Comparison of ENCODE assay signal across 19 cellular contexts in genomic region chr19:35288843-35289355, GRCh38. TPM values are rescaled to one million over a fixed set of nuclear protein-coding genes. Genes with fewer than 3 reads are reported as not detected.
A peak's percentile ranks its signal among the peaks of the same experiment; 100 is the strongest.
DNase-seq lines count a peak whose midpoint lies in the region; ATAC-seq and TF ChIP-seq lines count a peak whose summit lies in the region.
"Had no signal": no experiment of that assay in that cellular context is flagged by ENCODE, and none has a peak within 500 bp of the region (broad histone marks: within the 10 kb centered on the region; RNA-seq: fewer than 3 reads in every experiment).

No MANE protein-coding gene starts in this region.

- H3K4me1 ChIP-seq in HEK293 (ENCODE audit: control insufficient read depth, insufficient read depth, low read length) (peaks cover 8% of the 10 kb centered on the region), MM.1S (ENCODE audit: low read length) (no peaks in the 10 kb centered on the region), osteoblast (ENCODE audit: insufficient read depth, low read length) (no peaks in the 10 kb centered on the region)

- H3K9me3 ChIP-seq in HEK293 (ENCODE audit: control insufficient read depth, insufficient read depth, low read depth, low read length) (no peaks in the 10 kb centered on the region), MM.1S (replicated peaks; ENCODE audit: insufficient read depth, low read length) (no peaks in the 10 kb centered on the region), osteoblast (ENCODE audit: low read depth, low read length) (no peaks in the 10 kb centered on the region)
- H3K9me3 ChIP-seq: BLaER1 treated with 17β-estradiol and CSF1 and Interleukin-3, amounts not matched to agents 10 nM and 100 nM; Caco-2 had no signal

- no peaks in the 10 kb centered on the region for H3K9me2 ChIP-seq in MM.1S (replicated peaks; ENCODE audit: insufficient read depth, low read length)

- H3K36me3 ChIP-seq in HEK293 (ENCODE audit: control insufficient read depth in 2 of 2, insufficient read depth in 1 of 2, low read length in 2 of 2) (no peaks in the 10 kb centered on the region), MM.1S (replicated peaks; ENCODE audit: insufficient read depth, low read length) (no peaks in the 10 kb centered on the region), osteoblast (ENCODE audit: insufficient read depth, low read length) (no peaks in the 10 kb centered on the region)
- H3K36me3 ChIP-seq: BLaER1 treated with 17β-estradiol and CSF1 and Interleukin-3, amounts not matched to agents 10 nM and 100 nM had no signal

- H3F3A ChIP-seq in MM.1S (ENCODE audit: insufficient read depth, low read length), result no peaks in the 10 kb centered on the region

- no peaks in the 10 kb centered on the region for H4K20me1 ChIP-seq in MM.1S (ENCODE audit: insufficient read depth, low read length)
- no peaks in the 10 kb centered on the region for H4K20me1 ChIP-seq in osteoblast (ENCODE audit: insufficient read depth, low read length)
- H4K20me1 ChIP-seq: BLaER1 treated with 17β-estradiol and CSF1 and Interleukin-3, amounts not matched to agents 10 nM and 100 nM had no signal

- H3K27ac ChIP-seq in HEK293 (ENCODE audit: extremely low read depth, low read depth, low read length) (no peak overlapping the region), MM.1S (ENCODE audit: low read length) (no peak overlapping the region), caudate nucleus (ENCODE audit: low read depth, low read length) (peak overlapping the region; percentile 16), osteoblast (ENCODE audit: low read depth, low read length) (no peak overlapping the region)
- H3K27ac ChIP-seq: BLaER1 treated with 17β-estradiol and CSF1 and Interleukin-3, amounts not matched to agents 10 nM and 100 nM; C4-2B had no signal

- peaks cover 57% of the 10 kb centered on the region for H3K27me3 ChIP-seq in MM.1S (replicated peaks; ENCODE audit: insufficient read depth, low read length)
- peaks cover 22% of the 10 kb centered on the region for H3K27me3 ChIP-seq in osteoblast (ENCODE audit: insufficient read depth, low read length)

- H3K79me2 ChIP-seq in MM.1S (ENCODE audit: low read length) (no peaks in the 10 kb centered on the region), osteoblast (ENCODE audit: insufficient read depth, low read length) (no peaks in the 10 kb centered on the region)

- H3K9ac ChIP-seq in MM.1S (ENCODE audit: low read length), result no peak overlapping the region
- H3K9ac ChIP-seq: BLaER1 treated with 17β-estradiol and CSF1 and Interleukin-3, amounts not matched to agents 10 nM and 100 nM had no signal

- no peak overlapping the region for H3K4me2 ChIP-seq in MM.1S (ENCODE audit: low read depth, low read length)
- no peak overlapping the region for H3K4me2 ChIP-seq in osteoblast (ENCODE audit: insufficient read depth, low read length)

- TF ChIP-seq CTCF in HEK293 (tag by site-specific recombination; IDR thresholded peaks at IDR 0.05) (no peak), MM.1S (IDR thresholded peaks at IDR 0.05; ENCODE audit: low read length) (no peak), osteoblast (IDR thresholded peaks at IDR 0.05; ENCODE audit: extremely low read depth, low read depth, low read length) (no peak)

- ATAC-seq in GM19463 (IDR thresholded peaks at IDR 0.05; ENCODE audit: unreplicated experiment), result no peak
- ATAC-seq in HG02610 (IDR thresholded peaks at IDR 0.05; ENCODE audit: unreplicated experiment), result no peak
- ATAC-seq: CD8-positive, alpha-beta T cell had no signal

- DNase-seq in MM.1S (peak; percentile 5), caudate nucleus (lab: John Stamatoyannopoulos, UW) (no peak), osteoblast (ENCODE audit: insufficient read length, low spot score, missing footprints) (peak; percentile 43), NCI-H1092 (lab: John Stamatoyannopoulos, UW) (no peak), ACHN (no peak)
- DNase-seq: 8988T; AML-193; Caco-2; Calu3; CD4-positive, alpha-beta T cell; CD8-positive, alpha-beta T cell; DMS79 treated with DMSO at 0.1 percent for 48 hours; GF-D8 had no signal

- POLR2A ChIA-PET in HEK293 (lab: Yijun Ruan, JAX), result interaction anchor here (0.7 to 4.7 kb wide), 2 partner anchors 9 to 20 kb away, joined by 5 to 17 read pairs; partner anchors contain the start of gene USF2

- H2AFZ ChIP-seq in MM.1S (ENCODE audit: low read length) (no peak overlapping the region), osteoblast (ENCODE audit: low read length) (no peak overlapping the region)

- CTCF ChIA-PET in HEK293 (lab: Yijun Ruan, JAX), result interaction anchor here (0.7 to 1.3 kb wide), 6 partner anchors 19 to 304 kb away, joined by 3 to 8 read pairs (median 5); no protein-coding TSS in a partner anchor

- in situ Hi-C loops in ACHN (cut with HindIII; ENCODE audit: low pct_ligation_motif_present, low pct_unique_long_range_greater_than_20kb, low sequenced_read_pairs), result no loop called here

- no peak overlapping the region for H3K4me3 ChIP-seq in HEK293 (ENCODE audit: low read depth, low read length)
- H3K4me3 ChIP-seq in MM.1S (ENCODE audit: low read length), result no peak overlapping the region
- no peak overlapping the region for H3K4me3 ChIP-seq in osteoblast (ENCODE audit: insufficient read depth, low read length)
- H3K4me3 ChIP-seq: BLaER1 treated with 17β-estradiol and CSF1 and Interleukin-3, amounts not matched to agents 10 nM and 100 nM had no signal

TF ChIP-seq in HEK293, 187 proteins besides CTCF, POLR2A, EP300 and RAD21 (continues in another document):
- TF ChIP-seq ZNF350 (tag by site-specific recombination; IDR thresholded peaks at IDR 0.05) (no peak), ZNF518A (tag by site-specific recombination; conservative IDR thresholded peaks at IDR 0.05; ENCODE audit: low read depth) (no peak), ZNF133 (tag by site-specific recombination; IDR thresholded peaks at IDR 0.05) (no peak), ZNF214 (tag by site-specific recombination; IDR thresholded peaks at IDR 0.05; ENCODE audit: borderline replicate concordance) (no peak), ZNF585B (tag by site-specific recombination; IDR thresholded peaks at IDR 0.05) (peak; percentile 30; the same call in 1 of the 2 replicates), ZNF19 (tag by site-specific recombination; IDR thresholded peaks at IDR 0.05; ENCODE audit: low read depth) (no peak), ZSCAN23 (tag by site-specific recombination; IDR thresholded peaks at IDR 0.05) (no peak), ZNF394 (tag by site-specific recombination; IDR thresholded peaks at IDR 0.05; ENCODE audit: borderline replicate concordance) (no peak), ZNF701 (tag by site-specific recombination; IDR thresholded peaks at IDR 0.05) (no peak), KLF1 (tag by site-specific recombination; IDR thresholded peaks at IDR 0.05) (peak; percentile 70), WT1 (tag by site-specific recombination; IDR thresholded peaks at IDR 0.05) (peak; percentile 56; the same call in 1 of the 2 replicates), KLF9 (tag by site-specific recombination; IDR thresholded peaks at IDR 0.05; ENCODE audit: low read depth) (no peak), KLF10 (tag by site-specific recombination; IDR thresholded peaks at IDR 0.05) (no peak), SCRT1 (tag by site-specific recombination; IDR thresholded peaks at IDR 0.05; ENCODE audit: borderline replicate concordance) (0 out of 2 replicates have a peak, but pooled peaks have one; percentile 61), ZNF580 (tag by site-specific recombination; IDR thresholded peaks at IDR 0.05) (no peak)

RNA-seq across cellular contexts. Expression of gene MAG, which starts 3.1 kb away (rescaled TPM):
- total RNA-seq in osteoblast, result not detected in 2 replicates
- total RNA-seq: A673; Calu3; CD4-positive, alpha-beta T cell; CD8-positive, alpha-beta T cell had no signal

RNA-seq across cellular contexts. Expression of gene HAMP, which starts 6.6 kb away (rescaled TPM):
- not detected in 2 replicates for total RNA-seq in osteoblast
- total RNA-seq: Caco-2 had no signal

RNA-seq across cellular contexts. Expression of gene USF2, which starts 20.1 kb away (rescaled TPM):
- 66.2 and 74.0 TPM in 2 replicates for total RNA-seq in osteoblast

RNA-seq across cellular contexts. Expression of gene CD22, which starts 40.1 kb away (rescaled TPM):
- total RNA-seq in osteoblast, result under 0.01 TPM in 1 of 2 replicates, not detected in the other
- total RNA-seq: A673, Caco-2 had no signal

RNA-seq across cellular contexts. Expression of gene LSR, which starts 40.1 kb away (rescaled TPM):
- 0.29 and 0.36 TPM in 2 replicates for total RNA-seq in osteoblast

Comparison
In these comparisons a context has a peak if more than half of its experiments do, and no peak if none do; other contexts are left out.
1. DNase-seq: peak in MM.1S (single experiment) and osteoblast (single experiment); none in caudate nucleus (0 of 61), NCI-H1092 (single experiment) and ACHN (single experiment).